In the genomic region with DNA sequence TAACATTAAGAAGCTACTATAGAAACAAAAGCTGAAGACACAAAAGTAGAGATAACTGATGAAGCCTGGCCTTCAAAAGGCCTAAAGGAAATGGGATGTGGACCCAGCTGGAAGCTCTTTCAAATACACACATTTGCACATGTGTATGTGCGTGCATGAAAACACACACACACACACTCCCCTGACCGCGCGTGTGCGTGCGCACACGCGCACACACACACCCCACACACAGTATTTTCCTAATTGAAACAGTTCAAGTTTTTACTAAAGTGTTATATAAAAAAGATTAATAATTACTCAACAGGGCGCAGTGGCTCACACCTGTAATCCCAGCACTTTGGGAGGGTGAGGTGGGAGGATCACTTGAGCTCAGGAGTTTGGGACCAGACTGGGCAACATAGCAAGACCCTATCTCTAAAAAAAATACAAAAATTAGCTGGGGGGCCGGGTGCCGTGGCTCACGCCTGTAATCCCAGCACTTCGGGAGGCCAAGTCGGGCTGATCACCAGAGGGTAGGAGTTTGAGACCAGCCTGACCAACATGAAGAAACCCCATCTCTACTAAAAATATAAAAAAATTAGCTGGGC, we compare ENCODE assay signal across 1 cellular context.
A peak's percentile ranks its signal among the peaks of the same experiment; 100 is the strongest.
TF ChIP-seq lines count a peak whose summit lies in the region.

No MANE protein-coding gene starts in this region.

TF ChIP-seq in HepG2, 621 proteins besides CTCF, POLR2A, EP300 and RAD21 (continued from another document):
- TF ChIP-seq, protein P1, sequence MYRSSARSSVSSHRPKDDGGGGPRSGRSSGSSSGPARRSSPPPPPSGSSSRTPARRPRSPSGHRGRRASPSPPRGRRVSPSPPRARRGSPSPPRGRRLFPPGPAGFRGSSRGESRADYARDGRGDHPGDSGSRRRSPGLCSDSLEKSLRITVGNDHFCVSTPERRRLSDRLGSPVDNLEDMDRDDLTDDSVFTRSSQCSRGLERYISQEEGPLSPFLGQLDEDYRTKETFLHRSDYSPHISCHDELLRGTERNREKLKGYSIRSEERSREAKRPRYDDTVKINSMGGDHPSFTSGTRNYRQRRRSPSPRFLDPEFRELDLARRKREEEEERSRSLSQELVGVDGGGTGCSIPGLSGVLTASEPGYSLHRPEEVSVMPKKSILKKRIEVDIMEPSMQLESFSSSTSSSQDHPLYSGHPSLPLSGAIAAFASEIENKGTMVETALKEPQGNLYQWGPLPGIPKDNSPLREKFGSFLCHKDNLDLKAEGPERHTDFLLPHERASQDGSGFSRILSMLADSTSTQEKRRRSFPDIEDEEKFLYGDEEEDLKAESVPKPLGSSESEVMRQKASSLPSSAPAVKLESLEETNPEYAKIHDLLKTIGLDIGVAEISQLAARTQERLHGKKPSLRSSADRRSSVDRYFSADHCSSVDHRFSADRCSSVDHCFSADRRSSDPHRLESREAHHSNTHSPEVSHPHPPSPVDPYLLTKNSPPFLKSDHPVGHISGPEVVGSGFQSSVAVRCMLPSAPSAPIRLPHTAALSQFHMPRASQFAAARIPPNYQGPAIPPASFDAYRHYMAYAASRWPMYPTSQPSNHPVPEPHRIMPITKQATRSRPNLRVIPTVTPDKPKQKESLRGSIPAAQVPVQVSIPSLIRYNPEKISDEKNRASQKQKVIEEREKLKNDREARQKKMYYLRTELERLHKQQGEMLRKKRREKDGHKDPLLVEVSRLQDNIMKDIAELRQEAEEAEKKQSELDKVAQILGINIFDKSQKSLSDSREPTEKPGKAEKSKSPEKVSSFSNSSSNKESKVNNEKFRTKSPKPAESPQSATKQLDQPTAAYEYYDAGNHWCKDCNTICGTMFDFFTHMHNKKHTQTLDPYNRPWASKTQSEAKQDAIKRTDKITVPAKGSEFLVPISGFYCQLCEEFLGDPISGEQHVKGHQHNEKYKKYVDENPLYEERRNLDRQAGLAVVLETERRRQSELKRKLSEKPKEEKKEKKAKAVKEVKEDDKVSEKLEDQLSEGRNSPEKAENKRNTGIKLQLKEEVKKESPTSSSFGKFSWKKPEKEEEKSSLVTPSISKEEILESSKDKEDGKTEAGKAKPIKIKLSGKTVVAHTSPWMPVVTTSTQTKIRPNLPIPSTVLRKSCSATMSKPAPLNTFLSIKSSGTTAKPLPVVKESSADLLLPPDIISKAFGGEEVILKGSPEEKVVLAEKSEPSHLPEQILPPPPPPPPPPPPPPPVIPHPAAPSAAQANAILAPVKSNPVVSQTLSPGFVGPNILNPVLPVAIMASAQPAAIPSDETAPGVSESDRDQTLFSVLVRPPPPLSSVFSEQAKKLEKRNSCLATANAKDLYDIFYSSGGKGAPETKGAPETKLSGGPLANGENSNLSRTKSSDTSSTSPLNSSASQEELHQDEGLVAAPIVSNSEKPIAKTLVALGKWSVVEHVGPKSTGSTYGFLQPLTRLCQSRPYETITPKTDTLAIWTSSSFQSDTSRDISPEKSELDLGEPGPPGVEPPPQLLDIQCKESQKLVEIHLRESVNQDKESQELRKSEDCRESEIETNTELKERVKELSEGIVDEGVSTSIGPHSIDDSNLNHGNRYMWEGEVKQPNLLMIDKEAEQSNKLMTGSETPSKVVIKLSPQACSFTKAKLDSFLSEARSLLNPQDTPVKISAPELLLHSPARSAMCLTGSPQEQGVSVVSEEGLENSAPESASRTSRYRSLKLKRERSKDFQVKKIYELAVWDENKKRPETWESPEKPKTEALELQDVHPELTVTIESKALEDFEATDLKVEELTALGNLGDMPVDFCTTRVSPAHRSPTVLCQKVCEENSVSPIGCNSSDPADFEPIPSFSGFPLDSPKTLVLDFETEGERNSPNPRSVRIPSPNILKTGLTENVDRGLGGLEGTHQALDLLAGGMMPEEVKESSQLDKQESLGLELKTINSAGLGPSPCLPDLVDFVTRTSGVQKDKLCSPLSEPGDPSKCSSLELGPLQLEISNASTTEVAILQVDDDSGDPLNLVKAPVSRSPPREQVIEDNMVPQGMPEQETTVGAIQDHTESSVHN (CRISPR knock-in tag; IDR thresholded peaks at IDR 0.05): no peak
- TF ChIP-seq ARNT2 (CRISPR knock-in tag; IDR thresholded peaks at IDR 0.05; ENCODE audit: low read depth) (no peak), PHB2 (IDR thresholded peaks at IDR 0.05; ENCODE audit: partially characterized antibody) (no peak), ZNF121 (CRISPR knock-in tag; IDR thresholded peaks at IDR 0.05) (peak; percentile 68)
